In genomic region chr2:219387284-219388126, GRCh38 we compare ENCODE assay signal across 8 cellular contexts. TPM values are rescaled to one million over a fixed set of nuclear protein-coding genes. Genes with fewer than 3 reads are reported as not detected.
DNase-seq lines count a peak whose midpoint lies in the region; ATAC-seq and TF ChIP-seq lines count a peak whose summit lies in the region.

DNPEP (minus strand) TSS chr2:219387912; CDS start chr2:219387794, 118 bp downstream.

- peaks cover 24% of the 10 kb centered on the region for H3K36me3 Mint-ChIP-seq in activated CD8-positive, alpha-beta T cell treated with anti-CD3 and anti-CD28 coated beads, Interleukin-2, amount 10 ng/mL, durations not matched to agents 7 days and 5 days (ENCODE audit: low read depth)

- peak within 1 kb of the TSS; percentile 77 to 95 (median 90) for H3K27ac ChIP-seq in BLaER1 treated with 17β-estradiol and CSF1 and Interleukin-3, amounts not matched to agents 10 nM and 100 nM
- H3K27ac ChIP-seq in ectodermal cell (ENCODE audit: insufficient read depth, low read depth, low read length, poor library complexity, severe bottlenecking): peak within 1 kb of the TSS; percentile 50

- peak within 1 kb of the TSS; percentile 96 for H3K4me3 Mint-ChIP-seq in activated CD8-positive, alpha-beta T cell treated with anti-CD3 and anti-CD28 coated beads, Interleukin-2, amount 10 ng/mL, durations not matched to agents 7 days and 5 days

- H3K9me3 Mint-ChIP-seq in activated CD8-positive, alpha-beta T cell treated with anti-CD3 and anti-CD28 coated beads, Interleukin-2, amount 10 ng/mL, durations not matched to agents 7 days and 5 days (ENCODE audit: insufficient read depth): no peaks in the 10 kb centered on the region

- H3K27me3 ChIP-seq in BLaER1 treated with 17β-estradiol and CSF1 and Interleukin-3, amounts not matched to agents 10 nM and 100 nM: no peaks in the 10 kb centered on the region
- H3K27me3 ChIP-seq in ectodermal cell (ENCODE audit: control insufficient read depth, insufficient read depth, low read length, poor library complexity, severe bottlenecking): peaks cover 6% of the 10 kb centered on the region

- peak within 1 kb of the TSS; percentile 83 to 96 (median 91) for H3K9ac ChIP-seq in BLaER1 treated with 17β-estradiol and CSF1 and Interleukin-3, amounts not matched to agents 10 nM and 100 nM

- H3K27me3 Mint-ChIP-seq in activated CD8-positive, alpha-beta T cell treated with anti-CD3 and anti-CD28 coated beads, Interleukin-2, amount 10 ng/mL, durations not matched to agents 7 days and 5 days (ENCODE audit: low read depth): peaks cover under 1% of the 10 kb centered on the region

- peak; percentile 65 for TF ChIP-seq POLR2A in GM19193 (IDR thresholded peaks at IDR 0.05; ENCODE audit: extremely low read depth, insufficient read depth, insufficient read length)

- WGBS in ectodermal cell, 2 experiments: 0% methylated on average over 76 to 78 of the region's 79 CpGs

- POLR2A ChIA-PET in activated CD8-positive, alpha-beta T cell treated with anti-CD3 and anti-CD28 coated beads, Interleukin-2, amount 10 ng/mL, durations not matched to agents 7 days and 5 days (lab: Charles Lee): interaction anchor here (1.4 to 1.5 kb wide), 3 partner anchors 133 to 210 kb away, joined by 4 to 6 read pairs (median 4); partner anchors contain the start of genes CNPPD1 and TUBA4A

- H3K4me1 ChIP-seq in BLaER1 treated with 17β-estradiol and CSF1 and Interleukin-3, amounts not matched to agents 10 nM and 100 nM: peaks cover 16 to 32% (median 20%) of the 10 kb centered on the region in 10 experiments
- peaks cover 5% of the 10 kb centered on the region for H3K4me1 ChIP-seq in ectodermal cell (ENCODE audit: control insufficient read depth, insufficient read depth, low read length)

- H3K36me3 ChIP-seq in BLaER1 treated with 17β-estradiol and CSF1 and Interleukin-3, amounts not matched to agents 10 nM and 100 nM: peaks cover 40 to 44% (median 41%) of the 10 kb centered on the region in 11 experiments
- H3K36me3 ChIP-seq in ectodermal cell (ENCODE audit: control insufficient read depth, insufficient read depth, low read length): peaks cover 5% of the 10 kb centered on the region

- ATAC-seq in HG03378 (IDR thresholded peaks at IDR 0.05; ENCODE audit: unreplicated experiment): peak; percentile 74
- ATAC-seq in activated CD8-positive, alpha-beta T cell treated with anti-CD3 and anti-CD28 coated beads, Interleukin-2, amount 10 ng/mL, durations not matched to agents 7 days and 5 days: peak; percentile 71

- H3K4me3 ChIP-seq in BLaER1 treated with 17β-estradiol and CSF1 and Interleukin-3, amounts not matched to agents 10 nM and 100 nM: peak within 1 kb of the TSS; percentile 76 to 90 (median 85)
- H3K4me3 ChIP-seq in ectodermal cell (ENCODE audit: insufficient read depth, low read depth, low read length): peak within 1 kb of the TSS; percentile 75

- peak within 1 kb of the TSS; percentile 96 for H3K27ac Mint-ChIP-seq in activated CD8-positive, alpha-beta T cell treated with anti-CD3 and anti-CD28 coated beads, Interleukin-2, amount 10 ng/mL, durations not matched to agents 7 days and 5 days

- peak; percentile 85 for DNase-seq in NCI-H774 (lab: John Stamatoyannopoulos, UW)
- DNase-seq in activated CD8-positive, alpha-beta T cell treated with anti-CD3 and anti-CD28 coated beads, Interleukin-2, amount 10 ng/mL, durations not matched to agents 7 days and 5 days: peak; percentile 83
- peak; percentile 95 to 97 for DNase-seq in lung microvascular endothelial cell (ENCODE audit: low read depth in 2 of 2)
- peak; percentile 79 to 95 (median 89) for DNase-seq in stimulated activated CD4-positive, alpha-beta T cell treated with anti-CD3 and anti-CD28 coated beads, TNF-alpha, amount 100 ng/mL, for 24 hours (ENCODE audit: low read depth in 3 of 3)

- H4K20me1 ChIP-seq in BLaER1 treated with 17β-estradiol and CSF1 and Interleukin-3, amounts not matched to agents 10 nM and 100 nM: peaks cover 0 to 48% (median 36%) of the 10 kb centered on the region in 11 experiments; a peak in 15 of 22 replicates

- H3K9me3 ChIP-seq in BLaER1 treated with 17β-estradiol and CSF1 and Interleukin-3, amounts not matched to agents 10 nM and 100 nM (replicated peaks in 1 of 11): peaks cover 0 to 11% (median 8%) of the 10 kb centered on the region in 11 experiments; a peak in 7 of 22 replicates
- no peaks in the 10 kb centered on the region for H3K9me3 ChIP-seq in ectodermal cell (ENCODE audit: control insufficient read depth, low read length)

- CTCF ChIA-PET in activated CD8-positive, alpha-beta T cell treated with anti-CD3 and anti-CD28 coated beads, Interleukin-2, amount 10 ng/mL, durations not matched to agents 7 days and 5 days (lab: Charles Lee): interaction anchor here (0.6 to 2.7 kb wide), 7 partner anchors 93 to 228 kb away, joined by 3 to 16 read pairs (median 5); partner anchors contain the start of genes GMPPA and NHEJ1

- peak within 1 kb of the TSS; percentile 90 to 100 (median 95) for H3K4me2 ChIP-seq in BLaER1 treated with 17β-estradiol and CSF1 and Interleukin-3, amounts not matched to agents 10 nM and 100 nM

- peaks cover 18% of the 10 kb centered on the region for H3K4me1 Mint-ChIP-seq in activated CD8-positive, alpha-beta T cell treated with anti-CD3 and anti-CD28 coated beads, Interleukin-2, amount 10 ng/mL, durations not matched to agents 7 days and 5 days (ENCODE audit: low read depth)

RNA-seq across cellular contexts. Expression of gene DNPEP, which starts in this region (rescaled TPM):
- 10 to 100 TPM; 58.1 to 59.7 TPM for total RNA-seq in activated CD8-positive, alpha-beta T cell treated with anti-CD3 and anti-CD28 coated beads, Interleukin-2, amount 10 ng/mL, durations not matched to agents 7 days and 5 days
- polyA plus RNA-seq in ectodermal cell (2013, experiment 1 of 4): 47.8 TPM
- 35.3 TPM for polyA plus RNA-seq in ectodermal cell (2013, experiment 2 of 4)
- polyA plus RNA-seq in ectodermal cell (2013, experiment 3 of 4): 33.0 TPM
- 36.0 TPM for polyA plus RNA-seq in ectodermal cell (2013, experiment 4 of 4)
- total RNA-seq in lung microvascular endothelial cell: 38.4 and 52.2 TPM in 2 replicates

Comparison
In these comparisons a context has a peak if more than half of its experiments do, and no peak if none do; other contexts are left out.
1. Peak in every context shown above with its lines: DNase-seq, ATAC-seq, H3K4me3 ChIP-seq and H3K27ac ChIP-seq.